In the genomic region with DNA sequence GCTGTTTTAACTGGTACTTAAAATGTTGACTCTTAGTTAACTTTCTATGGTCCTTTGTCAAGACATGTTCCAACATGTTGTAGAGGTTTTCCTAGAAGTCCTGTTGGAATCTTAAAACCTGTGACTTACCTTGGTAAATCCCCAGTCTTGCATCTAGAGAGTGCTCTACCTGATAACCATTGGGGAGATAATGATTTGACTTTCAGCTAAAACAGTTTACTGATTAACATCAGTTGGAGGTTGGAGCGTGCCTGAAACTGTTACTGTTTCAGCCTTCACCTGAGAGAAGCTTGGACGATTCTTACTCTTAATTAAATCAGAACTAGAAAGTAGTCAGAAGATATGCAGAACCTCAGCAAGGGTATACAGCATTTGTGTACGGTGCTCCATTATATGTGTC, we compare ENCODE assay signal across 2 cellular contexts.
TF ChIP-seq lines count a peak whose summit lies in the region.

No MANE protein-coding gene starts in this region.

TF ChIP-seq in A549, 52 proteins besides CTCF, POLR2A, EP300 and RAD21:
- TF ChIP-seq KDM5A (IDR thresholded peaks at IDR 0.05) (no peak), MAZ (IDR thresholded peaks at IDR 0.05; ENCODE audit: borderline replicate concordance, low read depth, low read length) (no peak), NR3C1 (IDR thresholded peaks at IDR 0.05) (no peak), ZFP36 (IDR thresholded peaks at IDR 0.05; ENCODE audit: borderline replicate concordance, partially characterized antibody) (no peak), HOXB13 (CRISPR knock-in tag; IDR thresholded peaks at IDR 0.05; ENCODE audit: low read depth) (no peak), RCOR1 (IDR thresholded peaks at IDR 0.05; ENCODE audit: low read depth, low read length) (no peak), CBX2 (IDR thresholded peaks at IDR 0.05; ENCODE audit: borderline replicate concordance, low read depth) (no peak), HOXB5 (CRISPR knock-in tag; IDR thresholded peaks at IDR 0.05) (no peak), CHD2 (IDR thresholded peaks at IDR 0.05; ENCODE audit: low read length, partially characterized antibody) (no peak), RARB (CRISPR knock-in tag; IDR thresholded peaks at IDR 0.05) (no peak), HEYL (CRISPR knock-in tag; IDR thresholded peaks at IDR 0.05) (no peak), NFE2L2 (conservative IDR thresholded peaks at IDR 0.05; ENCODE audit: low read length) (no peak), TFCP2L1 (CRISPR knock-in tag; IDR thresholded peaks at IDR 0.05) (no peak), CHD4 (IDR thresholded peaks at IDR 0.05; ENCODE audit: borderline replicate concordance) (no peak)

TF ChIP-seq in H1, 55 proteins besides CTCF, POLR2A, EP300 and RAD21:
- TF ChIP-seq SP2 (IDR thresholded peaks at IDR 0.05; ENCODE audit: low read length) (no peak), KDM5A (IDR thresholded peaks at IDR 0.05; ENCODE audit: low read length) (no peak), RFX5 (IDR thresholded peaks at IDR 0.05; ENCODE audit: borderline replicate concordance, low read depth, low read length) (no peak)
